In the genomic region with DNA sequence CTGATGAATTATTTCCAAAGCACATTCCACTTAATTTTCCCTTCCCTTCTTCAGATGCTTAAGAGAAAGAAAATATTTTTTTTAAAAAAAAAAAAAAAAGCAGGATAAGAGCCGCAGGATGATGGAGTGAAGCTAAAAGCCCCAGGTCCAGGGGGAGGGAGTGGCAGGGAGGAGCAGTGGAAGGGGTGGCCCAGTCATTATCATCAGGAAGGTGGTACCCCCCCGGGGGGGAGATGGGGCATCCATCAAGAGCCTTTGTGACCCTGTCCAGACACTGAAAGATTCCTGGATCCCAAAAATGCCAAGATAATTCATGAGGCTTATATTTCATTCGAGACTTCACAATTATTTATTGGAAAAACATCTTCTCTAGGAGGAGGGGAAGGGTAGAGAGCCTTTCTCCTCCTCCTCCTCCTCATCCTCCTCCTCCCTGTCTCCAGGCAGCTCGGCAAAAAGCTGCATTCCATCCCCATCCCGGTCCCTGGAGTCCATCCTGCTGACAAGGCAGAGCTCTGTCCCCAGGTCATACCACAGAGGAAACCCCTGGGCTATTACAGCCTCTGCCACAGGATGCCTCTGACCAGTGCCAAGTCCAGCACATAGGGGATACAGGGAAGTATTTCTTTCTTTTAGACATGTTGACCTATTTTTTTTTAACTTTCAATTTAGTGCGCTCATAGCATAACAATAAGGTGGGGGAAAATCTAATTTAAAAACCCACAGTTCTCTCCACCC, we compare ENCODE assay signal across 21 cellular contexts.
DNase-seq lines count a peak whose midpoint lies in the region; FAIRE-seq and TF ChIP-seq lines count a peak whose summit lies in the region.
"Had no signal": no experiment of that assay in that cellular context is flagged by ENCODE, and none has a peak within 500 bp of the region (broad histone marks: within the 10 kb centered on the region; RNA-seq: fewer than 3 reads in every experiment).

No MANE protein-coding gene starts in this region.

- no peaks in the 10 kb centered on the region for H3K79me2 ChIP-seq in astrocyte (ENCODE audit: insufficient read depth, low read length)

- TF ChIP-seq CTCF in astrocyte (IDR thresholded peaks at IDR 0.05; ENCODE audit: insufficient read depth, low read depth, low read length), result no peak
- no peak for TF ChIP-seq CTCF in foreskin fibroblast (IDR thresholded peaks at IDR 0.05; ENCODE audit: low read depth, low read length)
- no peak for TF ChIP-seq CTCF in suprapubic skin (IDR thresholded peaks at IDR 0.05)

- CTCF ChIA-PET in HEK293T (lab: Yijun Ruan, JAX), result no interaction called here

- H3K27me3 Mint-ChIP-seq in astrocyte (ENCODE audit: low read depth, unreplicated experiment), result peaks cover 11% of the 10 kb centered on the region

- H3K9ac ChIP-seq in astrocyte (ENCODE audit: low read length), result peak overlapping the region; percentile 10

- no peak for TF ChIP-seq EP300 in suprapubic skin (IDR thresholded peaks at IDR 0.05)

- H2AFZ ChIP-seq in astrocyte (ENCODE audit: low read depth, low read length), result no peak overlapping the region

- no peaks in the 10 kb centered on the region; the same call in 1 of the 2 replicates for H3K27me3 ChIP-seq in H7 (ENCODE audit: control insufficient read depth, insufficient read depth, low read length)
- no peaks in the 10 kb centered on the region for H3K27me3 ChIP-seq in astrocyte (ENCODE audit: insufficient read depth, low read length)
- peaks cover 12% of the 10 kb centered on the region for H3K27me3 ChIP-seq in suprapubic skin
- H3K27me3 ChIP-seq: brain microvascular endothelial cell had no signal

- peak overlapping the region; percentile 59 for H3K4me2 ChIP-seq in astrocyte (ENCODE audit: low read length)

- no peaks in the 10 kb centered on the region for H3K36me3 ChIP-seq in H7 (replicated peaks; ENCODE audit: control insufficient read depth, insufficient read depth, low read length)
- no peaks in the 10 kb centered on the region for H3K36me3 ChIP-seq in astrocyte (ENCODE audit: insufficient read depth, low read length)
- no peaks in the 10 kb centered on the region for H3K36me3 ChIP-seq in suprapubic skin
- H3K36me3 ChIP-seq: brain microvascular endothelial cell, tibial artery had no signal

- no peak overlapping the region for H3K27ac Mint-ChIP-seq in astrocyte (ENCODE audit: unreplicated experiment)
- H3K27ac Mint-ChIP-seq: activated B cell treated with CpG ODN at 0.5 μM for 24 hours; CD8-positive, alpha-beta T cell; natural killer cell had no signal

- DNase-seq in H7, result peak; percentile 40
- peak; percentile 66 for DNase-seq in astrocyte (ENCODE audit: low read depth)
- peak; percentile 49 to 60 for DNase-seq in foreskin fibroblast
- no peak for DNase-seq in suprapubic skin (ENCODE audit: low spot score in 2 of 2)
- no peak for DNase-seq in activated effector memory CD4-positive, alpha-beta T cell treated with anti-CD3 and anti-CD28 coated beads, Interleukin-2, amount 50 U/mL, for 16 hours
- no peak for DNase-seq in HEK293T (ENCODE audit: extremely low spot score)
- DNase-seq in GOT3 (lab: John Stamatoyannopoulos, UW), result no peak
- DNase-seq: activated B cell treated with CpG ODN at 0.5 μM for 24 hours; activated naive CD4-positive, alpha-beta T cell treated with Interleukin-2 at 50 U/mL for 16 hours; CD8-positive, alpha-beta T cell; effector memory CD4-positive, alpha-beta T cell; glutamatergic neuron; kidney glomerular epithelial cell; natural killer cell; NCI-H1417; stimulated activated CD4-positive, alpha-beta T cell treated with anti-CD3 and anti-CD28 coated beads, Interleukin-2, amount 100 ng/mL, for 24 hours; SW 1271 had no signal

- WGBS in suprapubic skin, result 34% methylated on average over 6 of the region's 6 CpGs

- peaks cover 4% of the 10 kb centered on the region for H3K9me3 Mint-ChIP-seq in astrocyte (ENCODE audit: unreplicated experiment)

- H3K4me3 Mint-ChIP-seq in astrocyte (ENCODE audit: unreplicated experiment), result no peak overlapping the region
- H3K4me3 Mint-ChIP-seq: activated B cell treated with CpG ODN at 0.5 μM for 24 hours; CD8-positive, alpha-beta T cell; natural killer cell had no signal

- POLR2A ChIA-PET in HEK293T (lab: Yijun Ruan, JAX), result no interaction called here

- no peaks in the 10 kb centered on the region for H3K9me3 ChIP-seq in astrocyte (ENCODE audit: insufficient read depth, low read depth, low read length)
- no peaks in the 10 kb centered on the region for H3K9me3 ChIP-seq in suprapubic skin
- H3K9me3 ChIP-seq: tibial artery had no signal

- H3K4me1 Mint-ChIP-seq in astrocyte (ENCODE audit: low read depth, unreplicated experiment), result no peaks in the 10 kb centered on the region
- H3K4me1 Mint-ChIP-seq: activated B cell treated with CpG ODN at 0.5 μM for 24 hours, natural killer cell had no signal

- no peaks in the 10 kb centered on the region for H4K20me1 ChIP-seq in astrocyte (ENCODE audit: insufficient read depth, low read length)

- H3K4me1 ChIP-seq in astrocyte (ENCODE audit: insufficient read depth, low read length) (peaks cover 24% of the 10 kb centered on the region), suprapubic skin (peaks cover 22% of the 10 kb centered on the region)

- H3K4me3 ChIP-seq in H7 (ENCODE audit: insufficient read depth, low read depth, low read length), result no peak overlapping the region
- H3K4me3 ChIP-seq in astrocyte (ENCODE audit: insufficient read depth, low read depth, low read length), result no peak overlapping the region
- no peak overlapping the region for H3K4me3 ChIP-seq in foreskin fibroblast (ENCODE audit: low read depth in 1 of 2, low read length in 2 of 2)
- no peak overlapping the region for H3K4me3 ChIP-seq in suprapubic skin
- H3K4me3 ChIP-seq: K562, tibial artery had no signal

- FAIRE-seq in astrocyte (lab: Jason Lieb, UNC), result no peak
- FAIRE-seq: G401.6, K562 had no signal

- no peaks in the 10 kb centered on the region for H3K36me3 Mint-ChIP-seq in astrocyte (ENCODE audit: low read depth, unreplicated experiment)
- H3K36me3 Mint-ChIP-seq: CD8-positive, alpha-beta T cell; natural killer cell had no signal

- no peak for TF ChIP-seq POLR2A in suprapubic skin (IDR thresholded peaks at IDR 0.05)

- H3K27ac ChIP-seq in astrocyte (ENCODE audit: low read depth, low read length), result peak overlapping the region; percentile 10
- H3K27ac ChIP-seq in suprapubic skin, result peak overlapping the region; percentile 12
- H3K27ac ChIP-seq: brain microvascular endothelial cell, tibial artery had no signal

TF ChIP-seq in HEK293T, 16 proteins besides CTCF, POLR2A, EP300 and RAD21:
- no peak for TF ChIP-seq L3MBTL2 (conservative IDR thresholded peaks at IDR 0.05)
- TF ChIP-seq ARNT (IDR thresholded peaks at IDR 0.05), result no peak
- TF ChIP-seq CTBP1 (IDR thresholded peaks at IDR 0.05; ENCODE audit: borderline replicate concordance), result no peak
- no peak for TF ChIP-seq FOXA1 (IDR thresholded peaks at IDR 0.05)
TF ChIP-seq in HEK293T: peak in this region for 0.

Comparison
In these comparisons a context has a peak if more than half of its experiments do, and no peak if none do; other contexts are left out.
1. DNase-seq: peak in H7 (single experiment), astrocyte (single experiment) and foreskin fibroblast (2 of 2); none in suprapubic skin (0 of 2), activated effector memory CD4-positive, alpha-beta T cell treated with anti-CD3 and anti-CD28 coated beads, Interleukin-2, amount 50 U/mL, for 16 hours (single experiment), HEK293T (single experiment) and GOT3 (single experiment).